In the genomic region with DNA sequence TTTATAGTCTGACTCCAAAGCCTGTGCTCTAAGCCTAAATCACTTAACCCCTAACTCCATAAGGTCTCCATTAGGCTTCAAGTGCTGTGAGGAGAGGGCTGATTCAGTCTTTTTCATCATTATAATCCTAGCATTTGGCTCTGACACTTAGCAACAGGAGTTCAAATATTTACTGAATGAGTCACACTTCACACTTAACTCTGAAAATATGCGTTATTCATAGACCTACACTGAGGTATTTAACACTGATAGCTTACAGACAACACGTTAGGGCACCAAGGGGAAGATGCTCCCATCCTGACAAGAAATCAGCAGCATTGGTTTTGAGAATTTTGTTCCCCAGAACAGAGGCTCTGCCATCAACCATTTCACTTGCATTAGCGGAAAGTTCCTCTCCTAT, we compare ENCODE assay signal across 8 cellular contexts. TPM values are rescaled to one million over a fixed set of nuclear protein-coding genes. Genes with fewer than 3 reads are reported as not detected.
DNase-seq lines count a peak whose midpoint lies in the region; ATAC-seq lines count a peak whose summit lies in the region.

No MANE protein-coding gene starts in this region.

- H3K27ac ChIP-seq in SJCRH30 = 0 out of 2 replicates have a peak overlapping the region, but pooled peaks have one; percentile 4
- H3K27ac ChIP-seq in subcutaneous abdominal adipose tissue (ENCODE audit: low read depth, low read length) = peak overlapping the region; percentile 7

- H3K4me1 ChIP-seq in SJCRH30 (peaks cover 18% of the 10 kb centered on the region), subcutaneous abdominal adipose tissue (ENCODE audit: control insufficient read depth in 5 of 5, insufficient read depth in 5 of 5, low read length in 5 of 5) (peaks cover 0 to 9% (median 0%) of the 10 kb centered on the region in 5 donors)

- H3K9me3 Mint-ChIP-seq in activated CD8-positive, alpha-beta memory T cell treated with anti-CD3 and anti-CD28 coated beads, Interleukin-2, amount 10 ng/mL, durations not matched to agents 7 days and 5 days (ENCODE audit: low read depth) = no peaks in the 10 kb centered on the region

- no peak overlapping the region for H3K9ac ChIP-seq in subcutaneous abdominal adipose tissue (ENCODE audit: low read length in 5 of 5)

- H3K4me3 ChIP-seq in SJCRH30 (no peak overlapping the region), subcutaneous abdominal adipose tissue (ENCODE audit: low read depth in 1 of 5, low read length in 5 of 5) (no peak overlapping the region)

- no peaks in the 10 kb centered on the region; the same call in 1 of the 2 replicates for H3K9me3 ChIP-seq in SJCRH30 (replicated peaks)
- H3K9me3 ChIP-seq in subcutaneous abdominal adipose tissue (ENCODE audit: control insufficient read depth in 5 of 5, low read length in 5 of 5) = no peaks in the 10 kb centered on the region

- H3K4me3 Mint-ChIP-seq in activated CD8-positive, alpha-beta memory T cell treated with anti-CD3 and anti-CD28 coated beads, Interleukin-2, amount 10 ng/mL, durations not matched to agents 7 days and 5 days = no peak overlapping the region

- CTCF ChIA-PET in activated CD8-positive, alpha-beta memory T cell treated with anti-CD3 and anti-CD28 coated beads, Interleukin-2, amount 10 ng/mL, durations not matched to agents 7 days and 5 days (lab: Charles Lee) = no interaction called here

- H3K4me1 Mint-ChIP-seq in activated CD8-positive, alpha-beta memory T cell treated with anti-CD3 and anti-CD28 coated beads, Interleukin-2, amount 10 ng/mL, durations not matched to agents 7 days and 5 days = peaks cover 16% of the 10 kb centered on the region

- peaks cover 8% of the 10 kb centered on the region for H3K36me3 Mint-ChIP-seq in activated CD8-positive, alpha-beta memory T cell treated with anti-CD3 and anti-CD28 coated beads, Interleukin-2, amount 10 ng/mL, durations not matched to agents 7 days and 5 days

- no peak for DNase-seq in activated CD8-positive, alpha-beta memory T cell treated with anti-CD3 and anti-CD28 coated beads, Interleukin-2, amount 10 ng/mL, durations not matched to agents 7 days and 5 days
- no peak for DNase-seq in activated CD8-positive, alpha-beta memory T cell treated with anti-CD3 and anti-CD28 coated beads for 24 hours
- peak in 1 of 2 experiments; percentile 51 for DNase-seq in SJCRH30
- DNase-seq in glomerular visceral epithelial cell (ENCODE audit: extremely low spot score) = peak; percentile 85
- DNase-seq in OCI-M1 (lab: John Stamatoyannopoulos, UW) = no peak
- DNase-seq in hippocampal formation (lab: John Stamatoyannopoulos, UW) = no peak

- H3K27ac Mint-ChIP-seq in activated CD8-positive, alpha-beta memory T cell treated with anti-CD3 and anti-CD28 coated beads, Interleukin-2, amount 10 ng/mL, durations not matched to agents 7 days and 5 days = no peak overlapping the region

- H3K36me3 ChIP-seq in SJCRH30 (peaks cover 27% of the 10 kb centered on the region), subcutaneous abdominal adipose tissue (ENCODE audit: control insufficient read depth in 5 of 5, insufficient read depth in 5 of 5, low read length in 5 of 5) (peaks cover 0 to 8% (median 0%) of the 10 kb centered on the region in 5 donors)

- no peaks in the 10 kb centered on the region for H3K27me3 Mint-ChIP-seq in activated CD8-positive, alpha-beta memory T cell treated with anti-CD3 and anti-CD28 coated beads, Interleukin-2, amount 10 ng/mL, durations not matched to agents 7 days and 5 days

- ATAC-seq in activated CD8-positive, alpha-beta memory T cell treated with anti-CD3 and anti-CD28 coated beads, Interleukin-2, amount 10 ng/mL, durations not matched to agents 7 days and 5 days = peak; percentile 58
- ATAC-seq in GM19452 (IDR thresholded peaks at IDR 0.05; ENCODE audit: unreplicated experiment) = no peak

- no peaks in the 10 kb centered on the region for H3K27me3 ChIP-seq in SJCRH30
- no peaks in the 10 kb centered on the region for H3K27me3 ChIP-seq in subcutaneous abdominal adipose tissue (ENCODE audit: control insufficient read depth in 5 of 5, insufficient read depth in 4 of 5, low read length in 5 of 5)

RNA-seq across cellular contexts. Expression of gene MSL2, which starts 53.5 kb away (rescaled TPM):
- total RNA-seq in activated CD8-positive, alpha-beta memory T cell treated with anti-CD3 and anti-CD28 coated beads, Interleukin-2, amount 10 ng/mL, durations not matched to agents 7 days and 5 days = 10 to 100 TPM; 62.6 to 64.3 TPM
- total RNA-seq in SJCRH30 (2014; rRNA removed; shearing (Covaris generic)) = 23.5 and 26.2 TPM in 2 replicates
